Comparison of ENCODE assay signal across 17 cellular contexts in the genomic region with DNA sequence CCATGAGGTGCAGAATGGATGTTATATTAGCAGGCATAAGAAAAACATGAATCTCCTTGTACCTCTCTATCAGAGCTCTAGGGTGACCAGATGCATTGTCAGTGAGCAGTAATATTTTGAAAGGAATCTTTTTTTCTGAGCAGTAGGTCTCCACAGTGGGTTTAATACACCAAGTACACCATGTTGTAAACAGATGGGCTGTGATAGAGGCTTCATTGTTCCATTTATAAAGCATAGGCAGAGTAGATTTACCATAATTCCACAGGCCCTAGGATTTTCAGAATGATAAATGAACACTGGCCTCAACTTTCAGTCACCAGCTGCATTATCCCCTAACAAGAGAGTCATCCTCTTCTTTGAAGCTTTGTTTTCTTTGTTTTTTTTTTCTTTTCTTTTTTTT.
DNase-seq lines count a peak whose midpoint lies in the region; ATAC-seq and TF ChIP-seq lines count a peak whose summit lies in the region.
"Had no signal": no experiment of that assay in that cellular context is flagged by ENCODE, and none has a peak within 500 bp of the region (broad histone marks: within the 10 kb centered on the region; RNA-seq: fewer than 3 reads in every experiment).

No MANE protein-coding gene starts in this region.

- DNase-seq in RPMI7951 (ENCODE audit: low read depth): peak; percentile 13
- peak; percentile 73 for DNase-seq in foreskin melanocyte
- DNase-seq in breast epithelium (ENCODE audit: low spot score in 2 of 2): no peak
- no peak for DNase-seq in NCI-H1417 (lab: John Stamatoyannopoulos, UW)
- DNase-seq: 8988T; ACHN; BE2C; Caco-2; Calu3; CD4-positive, alpha-beta T cell; CD8-positive, alpha-beta T cell; DMS79 treated with DMSO at 0.1 percent for 48 hours; GF-D8 had no signal

- no peak for ATAC-seq in gastroesophageal sphincter
- ATAC-seq: CD8-positive, alpha-beta T cell had no signal

- no peak overlapping the region for H3K27ac ChIP-seq in BLaER1
- no peak overlapping the region for H3K27ac ChIP-seq in gastroesophageal sphincter
- H3K27ac ChIP-seq in breast epithelium: no peak overlapping the region
- H3K27ac ChIP-seq: BLaER1 treated with 17β-estradiol and CSF1 and Interleukin-3, amounts not matched to agents 10 nM and 100 nM; C4-2B had no signal

- H4K20me1 ChIP-seq in BLaER1: no peaks in the 10 kb centered on the region
- H4K20me1 ChIP-seq: BLaER1 treated with 17β-estradiol and CSF1 and Interleukin-3, amounts not matched to agents 10 nM and 100 nM had no signal

- intact Hi-C loops in breast epithelium (cut with DNase I; ENCODE audit: low total_unique reads): no loop called here

- TF ChIP-seq CTCF in gastroesophageal sphincter (IDR thresholded peaks at IDR 0.05) (no peak), breast epithelium (IDR thresholded peaks at IDR 0.05) (no peak)

- H3K4me3 ChIP-seq in BLaER1 (no peak overlapping the region), gastroesophageal sphincter (no peak overlapping the region), breast epithelium (no peak overlapping the region)
- H3K4me3 ChIP-seq: BLaER1 treated with 17β-estradiol and CSF1 and Interleukin-3, amounts not matched to agents 10 nM and 100 nM had no signal

- H3K4me2 ChIP-seq in BLaER1: 0 out of 2 replicates have a peak overlapping the region, but pooled peaks have one; percentile 3

- H3K9me3 ChIP-seq in BLaER1 (peaks cover 27% of the 10 kb centered on the region), gastroesophageal sphincter (no peaks in the 10 kb centered on the region), breast epithelium (no peaks in the 10 kb centered on the region)
- H3K9me3 ChIP-seq: BE2C, Caco-2 had no signal

- no peak overlapping the region for H3K9ac ChIP-seq in BLaER1
- H3K9ac ChIP-seq: BLaER1 treated with 17β-estradiol and CSF1 and Interleukin-3, amounts not matched to agents 10 nM and 100 nM had no signal

- TF ChIP-seq EP300 in gastroesophageal sphincter (IDR thresholded peaks at IDR 0.05): no peak

- H3K4me1 ChIP-seq in BLaER1: peaks cover 41% of the 10 kb centered on the region
- H3K4me1 ChIP-seq in gastroesophageal sphincter: no peaks in the 10 kb centered on the region
- no peaks in the 10 kb centered on the region for H3K4me1 ChIP-seq in breast epithelium
- H3K4me1 ChIP-seq: BE2C, Caco-2 had no signal

- H3K27me3 ChIP-seq in BLaER1 (no peaks in the 10 kb centered on the region), gastroesophageal sphincter (no peaks in the 10 kb centered on the region), breast epithelium (no peaks in the 10 kb centered on the region)
- H3K27me3 ChIP-seq: BE2C; BLaER1 treated with 17β-estradiol and CSF1 and Interleukin-3, amounts not matched to agents 10 nM and 100 nM had no signal

- TF ChIP-seq POLR2A in gastroesophageal sphincter (IDR thresholded peaks at IDR 0.05) (no peak), breast epithelium (IDR thresholded peaks at IDR 0.05) (no peak)

- peaks cover 38% of the 10 kb centered on the region for H3K36me3 ChIP-seq in BLaER1
- H3K36me3 ChIP-seq in gastroesophageal sphincter: peaks cover 0 to 14% of the 10 kb centered on the region in 2 donors
- H3K36me3 ChIP-seq in breast epithelium: no peaks in the 10 kb centered on the region
- H3K36me3 ChIP-seq: BE2C had no signal

Comparison
In these comparisons a context has a peak if more than half of its experiments do, and no peak if none do; other contexts are left out.
1. DNase-seq: peak in RPMI7951 (single experiment) and foreskin melanocyte (single experiment); none in breast epithelium (0 of 2) and NCI-H1417 (0 of 3).